ENCODE assay signal across 25 cellular contexts in the genomic region with DNA sequence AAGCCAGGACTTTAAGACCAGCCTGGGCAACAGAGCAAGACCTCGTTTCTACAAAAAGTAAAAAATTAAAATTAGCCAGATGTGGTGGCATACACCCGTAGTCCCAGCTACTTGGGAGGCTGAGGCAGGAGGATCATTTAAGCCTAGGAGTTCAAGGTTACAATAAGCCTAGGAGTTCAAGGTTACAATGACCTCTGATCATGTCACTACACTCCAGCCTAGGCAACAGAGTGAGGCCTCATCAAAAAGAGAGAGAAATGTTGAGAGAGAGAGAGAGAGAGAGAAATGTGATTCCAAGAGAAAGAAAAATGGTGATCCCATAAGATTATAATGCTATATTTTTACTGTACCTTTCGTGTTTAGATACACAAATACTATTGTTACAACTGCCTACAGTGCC.
DNase-seq lines count a peak whose midpoint lies in the region; ATAC-seq and TF ChIP-seq lines count a peak whose summit lies in the region.
"Had no signal": no experiment of that assay in that cellular context is flagged by ENCODE, and none has a peak within 500 bp of the region (broad histone marks: within the 10 kb centered on the region; RNA-seq: fewer than 3 reads in every experiment).

No MANE protein-coding gene starts in this region.

- no peak overlapping the region for H3K4me3 ChIP-seq in adrenal gland
- H3K4me3 ChIP-seq: GM12878, MG63, SJCRH30 had no signal

- H3K36me3 Mint-ChIP-seq in activated naive CD8-positive, alpha-beta T cell, result peaks cover 7% of the 10 kb centered on the region
- H3K36me3 Mint-ChIP-seq in activated naive CD8-positive, alpha-beta T cell treated with anti-CD3 and anti-CD28 coated beads, Interleukin-2, amount 50 U/mL, for 24 hours (ENCODE audit: low read depth), result peaks cover 23% of the 10 kb centered on the region
- H3K36me3 Mint-ChIP-seq in activated T-helper 17 cell treated with anti-CD3 and anti-CD28 coated beads, Interleukin-2, amount 50 U/mL, for 72 hours (ENCODE audit: low read depth), result peaks cover 90% of the 10 kb centered on the region
- H3K36me3 Mint-ChIP-seq in immature natural killer cell, result peaks cover 0 to 26% (median 6%) of the 10 kb centered on the region in 3 donors

- H3K27me3 Mint-ChIP-seq in activated naive CD8-positive, alpha-beta T cell, result no peaks in the 10 kb centered on the region
- no peaks in the 10 kb centered on the region for H3K27me3 Mint-ChIP-seq in activated naive CD8-positive, alpha-beta T cell treated with anti-CD3 and anti-CD28 coated beads, Interleukin-2, amount 50 U/mL, for 24 hours
- H3K27me3 Mint-ChIP-seq in activated T-helper 17 cell treated with anti-CD3 and anti-CD28 coated beads, Interleukin-2, amount 50 U/mL, for 72 hours, result no peaks in the 10 kb centered on the region
- H3K27me3 Mint-ChIP-seq in immature natural killer cell (ENCODE audit: low read depth in 3 of 3), result peaks cover 0 to 3% (median 2%) of the 10 kb centered on the region in 3 donors
- H3K27me3 Mint-ChIP-seq: CD4-positive, CD25-positive, alpha-beta regulatory T cell had no signal

- intact Hi-C loops in Right ventricle myocardium superior (cut with DNase I), result no loop called here
- intact Hi-C loops in adrenal gland (cut with DNase I), result no loop called here

- no peaks in the 10 kb centered on the region for H3K27me3 ChIP-seq in adrenal gland
- H3K27me3 ChIP-seq: MG63, SJCRH30 had no signal

- no peaks in the 10 kb centered on the region for H3K4me1 Mint-ChIP-seq in activated naive CD8-positive, alpha-beta T cell (ENCODE audit: low read depth)
- no peaks in the 10 kb centered on the region for H3K4me1 Mint-ChIP-seq in activated naive CD8-positive, alpha-beta T cell treated with anti-CD3 and anti-CD28 coated beads, Interleukin-2, amount 50 U/mL, for 24 hours
- no peaks in the 10 kb centered on the region for H3K4me1 Mint-ChIP-seq in activated T-helper 17 cell treated with anti-CD3 and anti-CD28 coated beads, Interleukin-2, amount 50 U/mL, for 72 hours
- H3K4me1 Mint-ChIP-seq in immature natural killer cell, result peaks cover 0 to 20% of the 10 kb centered on the region in 2 donors
- H3K4me1 Mint-ChIP-seq: H9 had no signal

- no peak for ATAC-seq in activated naive CD8-positive, alpha-beta T cell treated with anti-CD3 and anti-CD28 coated beads, Interleukin-2, amount 50 U/mL, for 24 hours
- ATAC-seq in activated T-helper 17 cell treated with anti-CD3 and anti-CD28 coated beads, Interleukin-2, amount 50 U/mL, for 72 hours (replicated peaks), result no peak
- no peak for ATAC-seq in Right ventricle myocardium superior (ENCODE audit: poor library complexity)
- ATAC-seq: GM12878 had no signal

- no peak overlapping the region for H3K4me3 Mint-ChIP-seq in activated naive CD8-positive, alpha-beta T cell
- H3K4me3 Mint-ChIP-seq in activated naive CD8-positive, alpha-beta T cell treated with anti-CD3 and anti-CD28 coated beads, Interleukin-2, amount 50 U/mL, for 24 hours, result no peak overlapping the region
- H3K4me3 Mint-ChIP-seq in activated T-helper 17 cell treated with anti-CD3 and anti-CD28 coated beads, Interleukin-2, amount 50 U/mL, for 72 hours, result no peak overlapping the region
- no peak overlapping the region for H3K4me3 Mint-ChIP-seq in immature natural killer cell
- H3K4me3 Mint-ChIP-seq: CD4-positive, CD25-positive, alpha-beta regulatory T cell; H9; HFFc6 had no signal

- no peaks in the 10 kb centered on the region for H3K9me3 Mint-ChIP-seq in activated naive CD8-positive, alpha-beta T cell (ENCODE audit: low read depth)
- H3K9me3 Mint-ChIP-seq in activated naive CD8-positive, alpha-beta T cell treated with anti-CD3 and anti-CD28 coated beads, Interleukin-2, amount 50 U/mL, for 24 hours, result no peaks in the 10 kb centered on the region
- H3K9me3 Mint-ChIP-seq in activated T-helper 17 cell treated with anti-CD3 and anti-CD28 coated beads, Interleukin-2, amount 50 U/mL, for 72 hours, result no peaks in the 10 kb centered on the region
- H3K9me3 Mint-ChIP-seq in immature natural killer cell, result no peaks in the 10 kb centered on the region
- H3K9me3 Mint-ChIP-seq: CD4-positive, CD25-positive, alpha-beta regulatory T cell; H9; HFFc6 had no signal

- H3K36me3 ChIP-seq in adrenal gland (replicated peaks in 1 of 2), result peaks cover 0 to 22% of the 10 kb centered on the region in 2 donors

- WGBS in adrenal gland, 4 donors, result 86 to 98% (median 93%) methylated on average over 3 of the region's 3 CpGs

- H3K9me3 ChIP-seq in adrenal gland (replicated peaks in 1 of 3), result no peaks in the 10 kb centered on the region
- H3K9me3 ChIP-seq: MG63, SJCRH30 had no signal

- TF ChIP-seq POLR2A in adrenal gland (IDR thresholded peaks at IDR 0.05), result no peak

- TF ChIP-seq CTCF in adrenal gland (IDR thresholded peaks at IDR 0.05), result no peak

- peak overlapping the region; percentile 54 for H3K27ac Mint-ChIP-seq in activated naive CD8-positive, alpha-beta T cell
- H3K27ac Mint-ChIP-seq in activated naive CD8-positive, alpha-beta T cell treated with anti-CD3 and anti-CD28 coated beads, Interleukin-2, amount 50 U/mL, for 24 hours, result no peak overlapping the region
- peak overlapping the region; percentile 63 for H3K27ac Mint-ChIP-seq in activated T-helper 17 cell treated with anti-CD3 and anti-CD28 coated beads, Interleukin-2, amount 50 U/mL, for 72 hours
- H3K27ac Mint-ChIP-seq in immature natural killer cell, result peak overlapping the region in 4 of 6 donors; percentile 33 to 82 (median 52)
- H3K27ac Mint-ChIP-seq: H9, HFFc6 had no signal

- H3K27ac ChIP-seq in adrenal gland, result no peak overlapping the region
- H3K27ac ChIP-seq: SJCRH30 had no signal

- no peak for DNase-seq in activated naive CD8-positive, alpha-beta T cell treated with anti-CD3 and anti-CD28 coated beads, Interleukin-2, amount 50 U/mL, for 24 hours
- DNase-seq in immature natural killer cell, result no peak
- DNase-seq in Right ventricle myocardium superior, result no peak
- DNase-seq in NCI-H1694 (lab: John Stamatoyannopoulos, UW), result no peak
- no peak for DNase-seq in adrenal gland
- DNase-seq: CD4-positive, CD25-positive, alpha-beta regulatory T cell; COR-L47; DMS79; GDM1; H9; KBM-7; MG63; NCI-H1105 treated with DMSO at 0.1 percent for 48 hours; NCI-H146; NCI-H2029; NCI-H446; NCI-H526; NCI-H82; NK-92 treated with Interleukin-12 subunit alpha and Interleukin-12 subunit beta, amount 100 ng/mL, for 24 hours; PC-3; SJCRH30 had no signal

- H3K4me1 ChIP-seq in adrenal gland (replicated peaks in 1 of 2), result no peaks in the 10 kb centered on the region
- H3K4me1 ChIP-seq: SJCRH30 had no signal
